ENCODE assay signal across 8 cellular contexts in genomic region chr19:19628499-19629134, GRCh38. TPM values are rescaled to one million over a fixed set of nuclear protein-coding genes. Genes with fewer than 3 reads are reported as not detected.
DNase-seq lines count a peak whose midpoint lies in the region; ATAC-seq and TF ChIP-seq lines count a peak whose summit lies in the region.

No MANE protein-coding gene starts in this region.

- H2AFZ ChIP-seq in fibroblast of lung (ENCODE audit: low read length) = no peak overlapping the region

- peak overlapping the region; percentile 74 for H3K4me3 Mint-ChIP-seq in osteocyte (ENCODE audit: unreplicated experiment)

- no peak overlapping the region for H3K27ac ChIP-seq in fibroblast of lung (ENCODE audit: insufficient read depth, low read length)

- no peak overlapping the region for H3K9ac ChIP-seq in fibroblast of lung (ENCODE audit: insufficient read depth, low read length)

- no peaks in the 10 kb centered on the region for H3K79me2 ChIP-seq in fibroblast of lung (ENCODE audit: control insufficient read depth, insufficient read depth, low read length)

- no peaks in the 10 kb centered on the region for H3K9me3 Mint-ChIP-seq in osteocyte (ENCODE audit: unreplicated experiment)

- ATAC-seq in GM19463 (IDR thresholded peaks at IDR 0.05; ENCODE audit: unreplicated experiment) = peak; percentile 15
- no peak for ATAC-seq in HG03378 (IDR thresholded peaks at IDR 0.05; ENCODE audit: unreplicated experiment)

- H3K27me3 Mint-ChIP-seq in osteocyte (ENCODE audit: unreplicated experiment) = no peaks in the 10 kb centered on the region

- peaks cover 10% of the 10 kb centered on the region for H3K4me1 Mint-ChIP-seq in osteocyte (ENCODE audit: unreplicated experiment)

- no peaks in the 10 kb centered on the region for H3K36me3 ChIP-seq in fibroblast of lung (ENCODE audit: control insufficient read depth, insufficient read depth, low read length)

- no peaks in the 10 kb centered on the region for H3K27me3 ChIP-seq in fibroblast of lung (ENCODE audit: control insufficient read depth, insufficient read depth, low read length)

- TF ChIP-seq CTCF in AG04449 (IDR thresholded peaks at IDR 0.05; ENCODE audit: insufficient read depth, low read length, missing control alignments) = no peak
- TF ChIP-seq CTCF in fibroblast of lung (conservative IDR thresholded peaks at IDR 0.05 in 1 of 2, IDR thresholded peaks at IDR 0.05 in 1 of 2; ENCODE audit: low read depth in 1 of 2, low read length in 2 of 2) = no peak
- no peak for TF ChIP-seq CTCF in osteocyte (IDR thresholded peaks at IDR 0.05)

- H3K4me2 ChIP-seq in fibroblast of lung (ENCODE audit: extremely low read depth, insufficient read depth, low read length) = no peak overlapping the region

- H3K9me3 ChIP-seq in fibroblast of lung (ENCODE audit: control insufficient read depth, insufficient read depth, low read depth, low read length) = no peaks in the 10 kb centered on the region

- H3K36me3 Mint-ChIP-seq in osteocyte (ENCODE audit: unreplicated experiment) = peaks cover 7% of the 10 kb centered on the region

- peak overlapping the region; percentile 18 for H3K27ac Mint-ChIP-seq in osteocyte (ENCODE audit: unreplicated experiment)

- H3K4me3 ChIP-seq in AG04449 (ENCODE audit: low read depth, low read length) (peak overlapping the region; percentile 41), fibroblast of lung (replicated peaks in 1 of 4; ENCODE audit: control extremely low read depth in 1 of 4, insufficient read depth in 1 of 4, low read depth in 3 of 4, low read length in 4 of 4) (peak overlapping the region in 2 of 4 experiments; percentile 12 to 41)

- CTCF ChIA-PET in AG04449 (lab: Yijun Ruan, JAX) = interaction anchor here (1.5 to 2.0 kb wide), 3 partner anchors 16 to 97 kb away, joined by 6 to 12 read pairs (median 8); no protein-coding TSS in a partner anchor

- no peaks in the 10 kb centered on the region for H3K4me1 ChIP-seq in fibroblast of lung (ENCODE audit: control insufficient read depth, extremely low read depth, insufficient read depth, low read length)

- H4K20me1 ChIP-seq in fibroblast of lung (ENCODE audit: control insufficient read depth, extremely low read depth, insufficient read depth, low read length) = no peaks in the 10 kb centered on the region

- POLR2A ChIA-PET in AG04449 (lab: Yijun Ruan, JAX) = no interaction called here

- no peak for DNase-seq in AG04449 (ENCODE audit: low read depth, low spot score)
- peak; percentile 70 for DNase-seq in NCI-H2227 treated with DMSO at 0.1 percent for 48 hours (lab: John Stamatoyannopoulos, UW)
- peak; percentile 69 for DNase-seq in activated T-cell treated with anti-CD3 and anti-CD28 coated beads, Interleukin-2, amount 50 U/mL, for 1 hour
- peak; percentile 72 to 81 for DNase-seq in fibroblast of lung (ENCODE audit: low read depth in 2 of 2)
- DNase-seq in osteocyte (ENCODE audit: extremely low spot score, unreplicated experiment) = no peak
- no peak for DNase-seq in DMS114 treated with DMSO at 0.1 percent for 48 hours (lab: John Stamatoyannopoulos, UW; ENCODE audit: unreplicated experiment)

RNA-seq across cellular contexts. Expression of gene LPAR2, which starts 0.6 kb away (rescaled TPM):
- 1.0 and 1.5 TPM in 2 replicates for total RNA-seq in fibroblast of lung
- 0.81 and 1.3 TPM in 2 replicates for polyA plus RNA-seq in fibroblast of lung
- polyA plus RNA-seq in fibroblast of lung (2012) = 1.1 and 1.6 TPM in 2 replicates
- 12.0 and 15.0 TPM in 2 replicates for polyA minus RNA-seq in fibroblast of lung (ENCODE audit: low replicate concordance)
- 6.8 and 7.4 TPM in 2 replicates for total RNA-seq in osteocyte

RNA-seq across cellular contexts. Expression of gene PBX4, which starts 10.1 kb away (rescaled TPM):
- total RNA-seq in fibroblast of lung (1.5 and 1.7 TPM in 2 replicates), osteocyte (0.46 and 0.52 TPM in 2 replicates)
- polyA plus RNA-seq in fibroblast of lung = 0.39 and 1.2 TPM in 2 replicates
- polyA plus RNA-seq in fibroblast of lung (2012) = 0.27 and 1.3 TPM in 2 replicates
- 3.3 TPM in 1 of 2 replicates, not detected in the other for polyA minus RNA-seq in fibroblast of lung (ENCODE audit: low replicate concordance)

RNA-seq across cellular contexts. Expression of gene GMIP, which starts 14.8 kb away (rescaled TPM):
- total RNA-seq in fibroblast of lung (2.1 and 5.3 TPM in 2 replicates), osteocyte (10.5 and 12.0 TPM in 2 replicates)
- 2.3 and 2.9 TPM in 2 replicates for polyA plus RNA-seq in fibroblast of lung
- 6.0 and 7.8 TPM in 2 replicates for polyA plus RNA-seq in fibroblast of lung (2012)
- 4.0 and 9.2 TPM in 2 replicates for polyA minus RNA-seq in fibroblast of lung (ENCODE audit: low replicate concordance)

RNA-seq across cellular contexts. Expression of gene ATP13A1, which starts 34.9 kb away (rescaled TPM):
- total RNA-seq in fibroblast of lung = 22.6 and 25.4 TPM in 2 replicates
- 8.5 and 16.8 TPM in 2 replicates for polyA plus RNA-seq in fibroblast of lung
- polyA plus RNA-seq in fibroblast of lung (2012) = 19.7 and 32.6 TPM in 2 replicates
- polyA minus RNA-seq in fibroblast of lung (ENCODE audit: low replicate concordance) = 125 and 155 TPM in 2 replicates
- 62.8 and 67.2 TPM in 2 replicates for total RNA-seq in osteocyte

RNA-seq across cellular contexts. Expression of gene ZNF101, which starts 40.0 kb away (rescaled TPM):
- total RNA-seq in fibroblast of lung (4.9 and 5.4 TPM in 2 replicates), osteocyte (7.1 and 8.4 TPM in 2 replicates)
- polyA plus RNA-seq in fibroblast of lung = 4.4 and 5.7 TPM in 2 replicates
- polyA plus RNA-seq in fibroblast of lung (2012) = 3.4 and 3.8 TPM in 2 replicates
- 1.9 and 2.9 TPM in 2 replicates for polyA minus RNA-seq in fibroblast of lung (ENCODE audit: low replicate concordance)

Comparison
In these comparisons a context has a peak if more than half of its experiments do, and no peak if none do; other contexts are left out.
1. DNase-seq: peak in NCI-H2227 treated with DMSO at 0.1 percent for 48 hours (single experiment), activated T-cell treated with anti-CD3 and anti-CD28 coated beads, Interleukin-2, amount 50 U/mL, for 1 hour (single experiment) and fibroblast of lung (2 of 2); none in AG04449 (single experiment), osteocyte (single experiment) and DMS114 treated with DMSO at 0.1 percent for 48 hours (single experiment).